ENCODE assay signal across 2 cellular contexts in genomic region chr3:5013021-5013906, GRCh38.
TF ChIP-seq lines count a peak whose summit lies in the region.

No MANE protein-coding gene starts in this region.

TF ChIP-seq in GM23338, 12 proteins besides CTCF, POLR2A, EP300 and RAD21:
- TF ChIP-seq ETS1 (IDR thresholded peaks at IDR 0.05) = no peak
- no peak for TF ChIP-seq EZH2phosphoT487 (IDR thresholded peaks at IDR 0.05; ENCODE audit: unreplicated experiment)
- TF ChIP-seq ZNF114 (CRISPR knock-in tag; IDR thresholded peaks at IDR 0.05) = no peak
- TF ChIP-seq NANOG (IDR thresholded peaks at IDR 0.05; ENCODE audit: borderline replicate concordance) = no peak
- TF ChIP-seq REST (IDR thresholded peaks at IDR 0.05; ENCODE audit: unreplicated experiment) = no peak
- TF ChIP-seq ZNF462 (CRISPR knock-in tag; IDR thresholded peaks at IDR 0.05) = no peak
- no peak for TF ChIP-seq STAT1 (IDR thresholded peaks at IDR 0.05; ENCODE audit: unreplicated experiment)
- no peak for TF ChIP-seq CREB1 (CRISPR knock-in tag; IDR thresholded peaks at IDR 0.05; ENCODE audit: low read depth)
- TF ChIP-seq EZH2 (IDR thresholded peaks at IDR 0.05; ENCODE audit: low read depth, unreplicated experiment) = no peak
- TF ChIP-seq POLR2AphosphoS5 (IDR thresholded peaks at IDR 0.05; ENCODE audit: low read depth) = no peak
- no peak for TF ChIP-seq ZNF331 (CRISPR knock-in tag; IDR thresholded peaks at IDR 0.05; ENCODE audit: low read depth)
- no peak for TF ChIP-seq JUNB (IDR thresholded peaks at IDR 0.05; ENCODE audit: unreplicated experiment)
TF ChIP-seq in GM23338: peak in this region for 0.

TF ChIP-seq in H1, 55 proteins besides CTCF, POLR2A, EP300 and RAD21 (continued from another document):
- TF ChIP-seq ATF2 (IDR thresholded peaks at IDR 0.05; ENCODE audit: low read length) (no peak), BACH1 (IDR thresholded peaks at IDR 0.05; ENCODE audit: low read length) (no peak), ASH2L (IDR thresholded peaks at IDR 0.05; ENCODE audit: low read length) (no peak)
TF ChIP-seq in H1: peak in this region for 0.
